Comparison of ENCODE assay signal across 1 cellular context in genomic region chr5:160485364-160486010, GRCh38.
TF ChIP-seq lines count a peak whose summit lies in the region.

No MANE protein-coding gene starts in this region.

TF ChIP-seq in GM12878, 131 proteins besides CTCF, POLR2A, EP300 and RAD21 (continued from another document):
- no peak for TF ChIP-seq REST (IDR thresholded peaks at IDR 0.05; ENCODE audit: low read depth, low read length)
- TF ChIP-seq USF1 (IDR thresholded peaks at IDR 0.05; ENCODE audit: borderline replicate concordance, extremely low read length, insufficient read depth, low read depth, low read length), result no peak
- TF ChIP-seq RELA (IDR thresholded peaks at IDR 0.05; ENCODE audit: borderline replicate concordance, partially characterized antibody), result no peak
- TF ChIP-seq GABPA (IDR thresholded peaks at IDR 0.05; ENCODE audit: low read depth), result no peak
- no peak for TF ChIP-seq CHD4 (IDR thresholded peaks at IDR 0.05)
- no peak for TF ChIP-seq RB1 (IDR thresholded peaks at IDR 0.05; ENCODE audit: borderline replicate concordance)
- TF ChIP-seq IRF3 (IDR thresholded peaks at IDR 0.05), result no peak
- no peak for TF ChIP-seq SMARCA5 (IDR thresholded peaks at IDR 0.05)
- no peak for TF ChIP-seq ZNF24 (IDR thresholded peaks at IDR 0.05)
- no peak for TF ChIP-seq ZNF217 (IDR thresholded peaks at IDR 0.05)
- TF ChIP-seq RAD51 (IDR thresholded peaks at IDR 0.05), result no peak
- no peak for TF ChIP-seq DPF2 (IDR thresholded peaks at IDR 0.05)
- no peak for TF ChIP-seq CREM (IDR thresholded peaks at IDR 0.05; ENCODE audit: low read depth)
- no peak for TF ChIP-seq NR2C1 (IDR thresholded peaks at IDR 0.05)
- TF ChIP-seq ZZZ3 (IDR thresholded peaks at IDR 0.05; ENCODE audit: control insufficient read depth, insufficient read length, low read depth), result no peak
